Comparison of ENCODE assay signal across 25 cellular contexts in genomic region chr2:50951416-50951815, GRCh38.
A peak's percentile ranks its signal among the peaks of the same experiment; 100 is the strongest.
DNase-seq lines count a peak whose midpoint lies in the region; ATAC-seq, FAIRE-seq and TF ChIP-seq lines count a peak whose summit lies in the region.
"Had no signal": no experiment of that assay in that cellular context is flagged by ENCODE, and none has a peak within 500 bp of the region (broad histone marks: within the 10 kb centered on the region; RNA-seq: fewer than 3 reads in every experiment).

No MANE protein-coding gene starts in this region.

- in situ Hi-C loops in Caki2 (cut with HindIII; ENCODE audit: low pct_unique_long_range_greater_than_20kb, low sequenced_read_pairs) = no loop called here

- FAIRE-seq in bronchial epithelial cell (lab: Jason Lieb, UNC) = no peak
- FAIRE-seq: H1, small intestine had no signal

- H3K27me3 ChIP-seq in bronchial epithelial cell (ENCODE audit: control insufficient read depth, insufficient read depth, low read length) = no peaks in the 10 kb centered on the region
- H3K27me3 ChIP-seq: BE2C, upper lobe of left lung had no signal

- intact Hi-C loops in cardiac septum (cut with DNase I) = no loop called here

- DNase-seq in Caki2 (ENCODE audit: low read depth) = peak; percentile 71
- DNase-seq in LHCN-M2 (ENCODE audit: low read depth) = peak; percentile 15
- DNase-seq in bronchial epithelial cell (ENCODE audit: low read depth) = peak; percentile 34
- peak; percentile 31 for DNase-seq in iris pigment epithelial cell (ENCODE audit: low read depth)
- no peak for DNase-seq in germinal center (ENCODE audit: low spot score)
- no peak for DNase-seq in NCI-H2171 treated with DMSO at 0.1 percent for 48 hours (lab: John Stamatoyannopoulos, UW)
- DNase-seq in cardiac septum (ENCODE audit: low spot score) = no peak
- DNase-seq: activated B cell treated with CpG ODN at 0.5 μM for 24 hours; activated naive CD8-positive, alpha-beta T cell treated with anti-CD3 and anti-CD28 coated beads for 36 hours; BE2C; COR-L47; Kasumi-1; NCI-H187 treated with DMSO at 0.1 percent for 48 hours; NCI-H226; occipital lobe; SHP77; small intestine; stimulated activated CD4-positive, alpha-beta T cell treated with anti-CD3 and anti-CD28 coated beads, Interleukin-1b, Interleukin-23, amount 100 ng/mL, for 48 hours; SW 1271; T1000; upper lobe of left lung had no signal

- H3K4me3 ChIP-seq in bronchial epithelial cell (ENCODE audit: low read depth, low read length) = no peak overlapping the region
- H3K4me3 ChIP-seq: coronary artery, upper lobe of left lung had no signal

- no peak for TF ChIP-seq CTCF in bronchial epithelial cell (IDR thresholded peaks at IDR 0.05; ENCODE audit: insufficient read depth, low read length, severe bottlenecking)

- H3K36me3 ChIP-seq in bronchial epithelial cell (ENCODE audit: control insufficient read depth, insufficient read depth, low read length) = no peaks in the 10 kb centered on the region
- H3K36me3 ChIP-seq: BE2C, upper lobe of left lung had no signal

- no peak for ATAC-seq in SK-N-SH treated with all-trans-retinoic acid at 6 μM for 48 hours
- ATAC-seq: left lobe of liver had no signal

TF ChIP-seq in SK-N-SH treated with all-trans-retinoic acid at 6 μM for 48 hours, 23 proteins besides CTCF, POLR2A, EP300 and RAD21:
- no peak for TF ChIP-seq PPARA (CRISPR knock-in tag; IDR thresholded peaks at IDR 0.05; ENCODE audit: borderline replicate concordance)
- TF ChIP-seq CREB5 (CRISPR knock-in tag; IDR thresholded peaks at IDR 0.05; ENCODE audit: low read depth) = no peak
- TF ChIP-seq SNAI2 (CRISPR knock-in tag; IDR thresholded peaks at IDR 0.05) = no peak
- no peak for TF ChIP-seq OSR1 (CRISPR knock-in tag; IDR thresholded peaks at IDR 0.05)
- TF ChIP-seq PATZ1 (CRISPR knock-in tag; IDR thresholded peaks at IDR 0.05; ENCODE audit: borderline replicate concordance) = no peak
- no peak for TF ChIP-seq TOX (CRISPR knock-in tag; IDR thresholded peaks at IDR 0.05; ENCODE audit: borderline replicate concordance)
- TF ChIP-seq BACH2 (CRISPR knock-in tag; IDR thresholded peaks at IDR 0.05; ENCODE audit: borderline replicate concordance) = no peak
- TF ChIP-seq ZC3H10 (CRISPR knock-in tag; IDR thresholded peaks at IDR 0.05) = no peak
- TF ChIP-seq ZNF70 (CRISPR knock-in tag; IDR thresholded peaks at IDR 0.05) = no peak
- TF ChIP-seq GLIS3 (CRISPR knock-in tag; IDR thresholded peaks at IDR 0.05) = no peak
- TF ChIP-seq ZFP3 (CRISPR knock-in tag; IDR thresholded peaks at IDR 0.05) = no peak
- TF ChIP-seq ZNF8 (CRISPR knock-in tag; IDR thresholded peaks at IDR 0.05) = no peak
- TF ChIP-seq CSRNP3 (CRISPR knock-in tag; IDR thresholded peaks at IDR 0.05) = no peak
- TF ChIP-seq TSHZ2 (CRISPR knock-in tag; IDR thresholded peaks at IDR 0.05) = no peak
- TF ChIP-seq RARB (CRISPR knock-in tag; IDR thresholded peaks at IDR 0.05) = no peak
- no peak for TF ChIP-seq CSDC2 (CRISPR knock-in tag; IDR thresholded peaks at IDR 0.05)
- no peak for TF ChIP-seq ZFP30 (CRISPR knock-in tag; IDR thresholded peaks at IDR 0.05)
- no peak for TF ChIP-seq POU6F1 (CRISPR knock-in tag; IDR thresholded peaks at IDR 0.05; ENCODE audit: borderline replicate concordance, low read depth)
- no peak for TF ChIP-seq ESRRG (CRISPR knock-in tag; IDR thresholded peaks at IDR 0.05)

Comparison
In these comparisons a context has a peak if more than half of its experiments do, and no peak if none do; other contexts are left out.
1. DNase-seq: peak in Caki2 (single experiment), LHCN-M2 (single experiment), bronchial epithelial cell (single experiment) and iris pigment epithelial cell (single experiment); none in germinal center (single experiment), NCI-H2171 treated with DMSO at 0.1 percent for 48 hours (single experiment) and cardiac septum (single experiment).